1 cellular context compared by ENCODE assay signal in the genomic region with DNA sequence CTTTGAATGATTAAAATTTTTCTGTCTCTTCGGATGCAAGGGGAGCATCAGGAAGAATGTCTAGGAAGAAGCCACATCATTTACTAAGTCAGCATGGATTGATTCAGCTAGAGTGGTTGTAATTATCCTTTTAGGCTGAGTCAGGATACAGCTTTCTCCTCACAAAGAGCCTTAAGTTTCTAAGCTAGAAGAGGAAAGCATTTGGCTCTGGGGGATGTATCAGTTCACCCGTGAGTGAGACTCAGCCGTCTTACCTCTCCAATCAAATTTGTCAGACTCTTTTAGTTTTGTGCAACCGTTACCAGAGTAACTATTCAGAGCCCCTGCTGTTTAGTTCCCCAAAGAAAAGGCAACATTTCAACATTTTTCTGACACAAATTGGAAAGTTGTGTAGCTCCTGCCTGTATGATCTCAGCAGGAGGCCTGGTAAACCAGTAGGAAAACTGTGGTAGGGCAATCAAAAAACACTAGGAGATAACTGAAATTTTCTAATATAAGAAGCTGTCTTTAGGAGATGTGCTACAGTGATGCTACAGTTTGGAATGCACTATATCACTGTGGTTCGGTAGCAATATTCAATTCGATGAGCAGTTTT.
TF ChIP-seq lines count a peak whose summit lies in the region.

No MANE protein-coding gene starts in this region.

TF ChIP-seq in H1, 55 proteins besides CTCF, POLR2A, EP300 and RAD21 (continued from another document):
- TF ChIP-seq, protein P1, sequence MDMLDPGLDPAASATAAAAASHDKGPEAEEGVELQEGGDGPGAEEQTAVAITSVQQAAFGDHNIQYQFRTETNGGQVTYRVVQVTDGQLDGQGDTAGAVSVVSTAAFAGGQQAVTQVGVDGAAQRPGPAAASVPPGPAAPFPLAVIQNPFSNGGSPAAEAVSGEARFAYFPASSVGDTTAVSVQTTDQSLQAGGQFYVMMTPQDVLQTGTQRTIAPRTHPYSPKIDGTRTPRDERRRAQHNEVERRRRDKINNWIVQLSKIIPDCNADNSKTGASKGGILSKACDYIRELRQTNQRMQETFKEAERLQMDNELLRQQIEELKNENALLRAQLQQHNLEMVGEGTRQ (IDR thresholded peaks at IDR 0.05; ENCODE audit: low read length), result no peak
- TF ChIP-seq TBP (IDR thresholded peaks at IDR 0.05; ENCODE audit: low read depth, low read length), result no peak
- no peak for TF ChIP-seq TEAD4 (IDR thresholded peaks at IDR 0.05; ENCODE audit: low read depth, low read length)
- no peak for TF ChIP-seq JUND (IDR thresholded peaks at IDR 0.05; ENCODE audit: low read length)
- no peak for TF ChIP-seq CHD1 (IDR thresholded peaks at IDR 0.05; ENCODE audit: low read depth, low read length)
- no peak for TF ChIP-seq CBX8 (IDR thresholded peaks at IDR 0.05; ENCODE audit: borderline replicate concordance, low read depth, low read length)
- TF ChIP-seq, protein P2, sequence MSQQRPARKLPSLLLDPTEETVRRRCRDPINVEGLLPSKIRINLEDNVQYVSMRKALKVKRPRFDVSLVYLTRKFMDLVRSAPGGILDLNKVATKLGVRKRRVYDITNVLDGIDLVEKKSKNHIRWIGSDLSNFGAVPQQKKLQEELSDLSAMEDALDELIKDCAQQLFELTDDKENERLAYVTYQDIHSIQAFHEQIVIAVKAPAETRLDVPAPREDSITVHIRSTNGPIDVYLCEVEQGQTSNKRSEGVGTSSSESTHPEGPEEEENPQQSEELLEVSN (IDR thresholded peaks at IDR 0.05), result no peak
- no peak for TF ChIP-seq POLR2AphosphoS5 (IDR thresholded peaks at IDR 0.05; ENCODE audit: low read depth, low read length)
- TF ChIP-seq SAP30 (IDR thresholded peaks at IDR 0.05; ENCODE audit: insufficient read depth, insufficient replicate concordance, low read length), result no peak
- no peak for TF ChIP-seq TCF12 (IDR thresholded peaks at IDR 0.05; ENCODE audit: low read depth, low read length)
- TF ChIP-seq ZNF274 (IDR thresholded peaks at IDR 0.05; ENCODE audit: borderline replicate concordance, extremely low read depth, low read length), result no peak
- TF ChIP-seq SIRT6 (IDR thresholded peaks at IDR 0.05; ENCODE audit: low read length), result no peak
- no peak for TF ChIP-seq SIN3A (conservative IDR thresholded peaks at IDR 0.05 in 1 of 2, IDR thresholded peaks at IDR 0.05 in 1 of 2; ENCODE audit: low read depth in 1 of 2, low read length in 2 of 2)
